Comparison of ENCODE assay signal across 1 cellular context in the genomic region with DNA sequence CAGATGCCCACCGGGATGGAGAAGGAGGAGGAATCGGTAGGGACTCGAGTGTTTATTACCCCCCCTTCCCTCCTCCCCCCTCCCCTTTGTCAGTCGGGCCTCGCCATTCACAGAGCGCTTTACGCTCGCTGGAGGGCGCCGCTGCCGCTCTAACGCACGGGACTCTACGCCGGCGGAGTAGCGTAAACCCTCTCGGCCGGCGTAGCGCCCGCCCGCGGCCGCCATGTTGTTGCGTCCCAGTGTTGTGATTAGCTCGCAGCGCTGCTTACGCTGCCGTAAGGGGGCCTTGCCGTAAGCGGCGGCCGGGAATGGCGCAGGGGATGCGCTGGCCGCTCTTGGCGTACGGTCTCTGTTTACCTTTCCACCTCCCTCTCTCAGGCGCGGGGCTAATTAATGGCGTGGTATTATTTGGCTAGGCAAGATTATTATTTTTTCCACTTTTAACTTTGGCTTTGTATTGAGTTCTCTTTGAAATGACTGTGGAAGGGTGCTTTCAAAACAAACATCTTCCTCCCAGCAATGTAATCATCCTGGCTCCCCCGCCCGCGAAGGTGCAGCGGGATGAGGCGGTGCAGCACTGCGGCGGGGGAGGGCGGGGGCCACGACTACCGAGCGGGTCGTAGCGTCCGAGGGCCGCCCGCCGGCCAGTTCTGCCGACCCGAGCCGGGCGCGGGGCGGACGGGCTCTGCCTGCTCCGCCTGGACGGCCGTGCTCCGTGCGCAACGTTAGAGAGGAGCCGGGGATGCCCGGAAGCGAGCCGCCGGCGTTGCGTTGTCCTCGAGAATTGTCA.
TF ChIP-seq lines count a peak whose summit lies in the region.

No MANE protein-coding gene starts in this region.

TF ChIP-seq in SK-N-SH, 30 proteins besides CTCF, POLR2A, EP300 and RAD21 (continued from another document):
- TF ChIP-seq, protein P1, sequence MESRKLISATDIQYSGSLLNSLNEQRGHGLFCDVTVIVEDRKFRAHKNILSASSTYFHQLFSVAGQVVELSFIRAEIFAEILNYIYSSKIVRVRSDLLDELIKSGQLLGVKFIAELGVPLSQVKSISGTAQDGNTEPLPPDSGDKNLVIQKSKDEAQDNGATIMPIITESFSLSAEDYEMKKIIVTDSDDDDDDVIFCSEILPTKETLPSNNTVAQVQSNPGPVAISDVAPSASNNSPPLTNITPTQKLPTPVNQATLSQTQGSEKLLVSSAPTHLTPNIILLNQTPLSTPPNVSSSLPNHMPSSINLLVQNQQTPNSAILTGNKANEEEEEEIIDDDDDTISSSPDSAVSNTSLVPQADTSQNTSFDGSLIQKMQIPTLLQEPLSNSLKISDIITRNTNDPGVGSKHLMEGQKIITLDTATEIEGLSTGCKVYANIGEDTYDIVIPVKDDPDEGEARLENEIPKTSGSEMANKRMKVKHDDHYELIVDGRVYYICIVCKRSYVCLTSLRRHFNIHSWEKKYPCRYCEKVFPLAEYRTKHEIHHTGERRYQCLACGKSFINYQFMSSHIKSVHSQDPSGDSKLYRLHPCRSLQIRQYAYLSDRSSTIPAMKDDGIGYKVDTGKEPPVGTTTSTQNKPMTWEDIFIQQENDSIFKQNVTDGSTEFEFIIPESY (IDR thresholded peaks at IDR 0.05; ENCODE audit: borderline replicate concordance, low read depth): no peak
- TF ChIP-seq SIN3A (IDR thresholded peaks at IDR 0.05; ENCODE audit: borderline replicate concordance, low read depth, low read length) (no peak), MEF2A (IDR thresholded peaks at IDR 0.05; ENCODE audit: borderline replicate concordance, low read depth) (no peak), NRF1 (IDR thresholded peaks at IDR 0.05; ENCODE audit: low read depth, low read length) (no peak), FOSL2 (IDR thresholded peaks at IDR 0.05; ENCODE audit: borderline replicate concordance, low read depth) (no peak), RXRA (IDR thresholded peaks at IDR 0.05; ENCODE audit: borderline replicate concordance, low read depth) (no peak), FOXJ3 (CRISPR knock-in tag; IDR thresholded peaks at IDR 0.05) (no peak), TCF12 (IDR thresholded peaks at IDR 0.05) (no peak), YY1 (IDR thresholded peaks at IDR 0.05; ENCODE audit: low read depth) (peak; percentile 89), ELF1 (IDR thresholded peaks at IDR 0.05) (no peak), NFIC (IDR thresholded peaks at IDR 0.05; ENCODE audit: borderline replicate concordance) (no peak), CHD2 (IDR thresholded peaks at IDR 0.05; ENCODE audit: low read length, partially characterized antibody) (peak; percentile 18), RCOR1 (IDR thresholded peaks at IDR 0.05; ENCODE audit: low read length) (no peak), EZH2phosphoT487 (IDR thresholded peaks at IDR 0.05; ENCODE audit: borderline replicate concordance, low read depth) (no peak), TEAD4 (IDR thresholded peaks at IDR 0.05; ENCODE audit: borderline replicate concordance, insufficient read depth) (no peak), FOXM1 (IDR thresholded peaks at IDR 0.05; ENCODE audit: low read depth) (no peak), RFX5 (IDR thresholded peaks at IDR 0.05; ENCODE audit: low read length) (no peak), POLR2AphosphoS5 (IDR thresholded peaks at IDR 0.05; ENCODE audit: low read depth, low read length) (no peak), MXI1 (IDR thresholded peaks at IDR 0.05; ENCODE audit: low read depth, low read length) (no peak)
- TF ChIP-seq, protein P2, sequence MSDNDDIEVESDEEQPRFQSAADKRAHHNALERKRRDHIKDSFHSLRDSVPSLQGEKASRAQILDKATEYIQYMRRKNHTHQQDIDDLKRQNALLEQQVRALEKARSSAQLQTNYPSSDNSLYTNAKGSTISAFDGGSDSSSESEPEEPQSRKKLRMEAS (IDR thresholded peaks at IDR 0.05; ENCODE audit: low read depth): peak; percentile 34
- TF ChIP-seq, protein P3, sequence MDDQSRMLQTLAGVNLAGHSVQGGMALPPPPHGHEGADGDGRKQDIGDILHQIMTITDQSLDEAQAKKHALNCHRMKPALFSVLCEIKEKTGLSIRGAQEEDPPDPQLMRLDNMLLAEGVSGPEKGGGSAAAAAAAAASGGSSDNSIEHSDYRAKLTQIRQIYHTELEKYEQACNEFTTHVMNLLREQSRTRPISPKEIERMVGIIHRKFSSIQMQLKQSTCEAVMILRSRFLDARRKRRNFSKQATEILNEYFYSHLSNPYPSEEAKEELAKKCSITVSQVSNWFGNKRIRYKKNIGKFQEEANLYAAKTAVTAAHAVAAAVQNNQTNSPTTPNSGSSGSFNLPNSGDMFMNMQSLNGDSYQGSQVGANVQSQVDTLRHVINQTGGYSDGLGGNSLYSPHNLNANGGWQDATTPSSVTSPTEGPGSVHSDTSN (IDR thresholded peaks at IDR 0.05): 0 out of 2 replicates have a peak, but pooled peaks have one; percentile 22
- TF ChIP-seq, protein P4, sequence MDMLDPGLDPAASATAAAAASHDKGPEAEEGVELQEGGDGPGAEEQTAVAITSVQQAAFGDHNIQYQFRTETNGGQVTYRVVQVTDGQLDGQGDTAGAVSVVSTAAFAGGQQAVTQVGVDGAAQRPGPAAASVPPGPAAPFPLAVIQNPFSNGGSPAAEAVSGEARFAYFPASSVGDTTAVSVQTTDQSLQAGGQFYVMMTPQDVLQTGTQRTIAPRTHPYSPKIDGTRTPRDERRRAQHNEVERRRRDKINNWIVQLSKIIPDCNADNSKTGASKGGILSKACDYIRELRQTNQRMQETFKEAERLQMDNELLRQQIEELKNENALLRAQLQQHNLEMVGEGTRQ (IDR thresholded peaks at IDR 0.05; ENCODE audit: borderline replicate concordance, low read depth, low read length): no peak
- TF ChIP-seq, protein P5, sequence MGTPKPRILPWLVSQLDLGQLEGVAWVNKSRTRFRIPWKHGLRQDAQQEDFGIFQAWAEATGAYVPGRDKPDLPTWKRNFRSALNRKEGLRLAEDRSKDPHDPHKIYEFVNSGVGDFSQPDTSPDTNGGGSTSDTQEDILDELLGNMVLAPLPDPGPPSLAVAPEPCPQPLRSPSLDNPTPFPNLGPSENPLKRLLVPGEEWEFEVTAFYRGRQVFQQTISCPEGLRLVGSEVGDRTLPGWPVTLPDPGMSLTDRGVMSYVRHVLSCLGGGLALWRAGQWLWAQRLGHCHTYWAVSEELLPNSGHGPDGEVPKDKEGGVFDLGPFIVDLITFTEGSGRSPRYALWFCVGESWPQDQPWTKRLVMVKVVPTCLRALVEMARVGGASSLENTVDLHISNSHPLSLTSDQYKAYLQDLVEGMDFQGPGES (IDR thresholded peaks at IDR 0.05; ENCODE audit: low read depth, low read length): no peak
